Comparison of ENCODE assay signal across 11 cellular contexts in the genomic region with DNA sequence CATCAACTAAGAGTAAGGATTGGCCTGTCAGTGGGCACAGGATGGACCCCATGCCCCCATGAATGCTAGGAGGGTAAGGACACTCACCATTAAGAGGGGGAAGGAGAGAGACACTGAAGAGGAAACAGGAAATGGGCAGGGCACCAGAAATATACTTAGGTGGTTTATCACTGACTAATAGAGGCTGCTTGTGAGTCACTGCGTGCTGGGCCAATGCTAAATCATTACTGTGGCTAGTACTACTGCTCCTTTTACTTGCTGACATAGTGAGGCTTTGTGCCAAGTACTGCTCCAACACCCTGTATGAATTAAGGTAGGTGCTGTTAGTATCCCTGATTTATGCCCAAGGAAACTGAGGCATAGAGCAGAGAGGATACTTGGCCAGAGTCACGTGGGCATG.
DNase-seq lines count a peak whose midpoint lies in the region; ATAC-seq and TF ChIP-seq lines count a peak whose summit lies in the region.
"Had no signal": no experiment of that assay in that cellular context is flagged by ENCODE, and none has a peak within 500 bp of the region (broad histone marks: within the 10 kb centered on the region; RNA-seq: fewer than 3 reads in every experiment).

No MANE protein-coding gene starts in this region.

- no peak overlapping the region for H3K27ac ChIP-seq in RWPE1
- peak overlapping the region; percentile 17 for H3K27ac ChIP-seq in foreskin keratinocyte
- H3K27ac ChIP-seq in gastroesophageal sphincter = no peak overlapping the region
- H3K27ac ChIP-seq in upper lobe of left lung = no peak overlapping the region
- H3K27ac ChIP-seq: pancreas had no signal

- H3K36me3 ChIP-seq in BJ (ENCODE audit: control insufficient read depth, insufficient read depth, low read length) = no peaks in the 10 kb centered on the region
- H3K36me3 ChIP-seq in gastroesophageal sphincter = no peaks in the 10 kb centered on the region
- H3K36me3 ChIP-seq in upper lobe of left lung = no peaks in the 10 kb centered on the region
- H3K36me3 ChIP-seq: pancreas had no signal

- peaks cover 21% of the 10 kb centered on the region for H3K4me1 ChIP-seq in foreskin keratinocyte
- H3K4me1 ChIP-seq in gastroesophageal sphincter = no peaks in the 10 kb centered on the region
- no peaks in the 10 kb centered on the region for H3K4me1 ChIP-seq in upper lobe of left lung
- H3K4me1 ChIP-seq: pancreas had no signal

- CTCF ChIA-PET in BJ (lab: Yijun Ruan, JAX) = interaction anchor here (1.0 kb wide), 1 partner anchor 39 kb away, joined by 3 read pairs; no protein-coding TSS in a partner anchor
- CTCF ChIA-PET in RWPE1 (lab: Yijun Ruan, JAX) = no interaction called here

- TF ChIP-seq POLR2A in gastroesophageal sphincter (IDR thresholded peaks at IDR 0.05) = no peak
- no peak for TF ChIP-seq POLR2A in upper lobe of left lung (IDR thresholded peaks at IDR 0.05)

- H3K4me3 ChIP-seq in BJ (ENCODE audit: low read depth, low read length) = no peak overlapping the region
- no peak overlapping the region for H3K4me3 ChIP-seq in gastroesophageal sphincter
- no peak overlapping the region for H3K4me3 ChIP-seq in upper lobe of left lung
- H3K4me3 ChIP-seq: pancreas had no signal

- peak; percentile 56 for ATAC-seq in GM21786 (IDR thresholded peaks at IDR 0.05; ENCODE audit: unreplicated experiment)
- ATAC-seq in foreskin keratinocyte = peak; percentile 95
- ATAC-seq in gastroesophageal sphincter = no peak
- ATAC-seq in HG03565 (IDR thresholded peaks at IDR 0.05; ENCODE audit: unreplicated experiment) = no peak
- no peak for ATAC-seq in upper lobe of left lung (ENCODE audit: low FRiP score in 2 of 2)
- ATAC-seq: pancreas had no signal

- no peaks in the 10 kb centered on the region for H3K27me3 ChIP-seq in BJ (ENCODE audit: control insufficient read depth, insufficient read depth, low read length)
- H3K27me3 ChIP-seq in foreskin keratinocyte = no peaks in the 10 kb centered on the region
- no peaks in the 10 kb centered on the region for H3K27me3 ChIP-seq in gastroesophageal sphincter
- H3K27me3 ChIP-seq in upper lobe of left lung = no peaks in the 10 kb centered on the region
- H3K27me3 ChIP-seq: pancreas had no signal

- TF ChIP-seq CTCF in BJ (IDR thresholded peaks at IDR 0.05; ENCODE audit: insufficient read depth, low read depth, low read length) = no peak
- no peak for TF ChIP-seq CTCF in RWPE1 (conservative IDR thresholded peaks at IDR 0.05; ENCODE audit: low read depth)
- TF ChIP-seq CTCF in foreskin keratinocyte (conservative IDR thresholded peaks at IDR 0.05) = no peak
- no peak for TF ChIP-seq CTCF in gastroesophageal sphincter (IDR thresholded peaks at IDR 0.05)
- no peak for TF ChIP-seq CTCF in upper lobe of left lung (IDR thresholded peaks at IDR 0.05)

- no peaks in the 10 kb centered on the region for H3K9me3 ChIP-seq in gastroesophageal sphincter
- H3K9me3 ChIP-seq in upper lobe of left lung = no peaks in the 10 kb centered on the region
- H3K9me3 ChIP-seq: pancreas had no signal

- POLR2A ChIA-PET in BJ (lab: Charles Lee) = no interaction called here
- POLR2A ChIA-PET in RWPE1 (lab: Yijun Ruan, JAX; ENCODE audit: low non-redundant PET) = no interaction called here

- TF ChIP-seq EP300 in gastroesophageal sphincter (IDR thresholded peaks at IDR 0.05) (no peak), upper lobe of left lung (IDR thresholded peaks at IDR 0.05) (no peak)

- peak; percentile 17 for DNase-seq in BJ (ENCODE audit: low read depth)
- DNase-seq in RWPE1 (ENCODE audit: low spot score) = peak; percentile 75
- DNase-seq in foreskin keratinocyte = peak; percentile 51 to 78
- DNase-seq in NCI-H146 treated with DMSO at 0.1 percent for 48 hours (lab: John Stamatoyannopoulos, UW; ENCODE audit: unreplicated experiment) = no peak
- DNase-seq in upper lobe of left lung = no peak
- DNase-seq: NCI-H1436, pancreas, SHP77 treated with DMSO at 0.1 percent for 48 hours had no signal

- 67 to 71% methylated on average over 1 of the region's 2 CpGs for WGBS in gastroesophageal sphincter (ENCODE audit: low coverage in 1 of 2), 2 donors
- 48 to 67% methylated on average over 1 to 2 of the region's 2 CpGs for WGBS in upper lobe of left lung, 2 donors

Comparison
In these comparisons a context has a peak if more than half of its experiments do, and no peak if none do; other contexts are left out.
1. DNase-seq: peak in BJ (single experiment), RWPE1 (single experiment) and foreskin keratinocyte (2 of 2); none in NCI-H146 treated with DMSO at 0.1 percent for 48 hours (single experiment) and upper lobe of left lung (0 of 2).
2. ATAC-seq: peak in GM21786 (single experiment) and foreskin keratinocyte (single experiment); none in gastroesophageal sphincter (single experiment), HG03565 (single experiment) and upper lobe of left lung (0 of 2).